In genomic region chr14:25896777-25897176, GRCh38 we compare ENCODE assay signal across 1 cellular context.
TF ChIP-seq lines count a peak whose summit lies in the region.

No MANE protein-coding gene starts in this region.

TF ChIP-seq in GM23338, 12 proteins besides CTCF, POLR2A, EP300 and RAD21:
- no peak for TF ChIP-seq REST (IDR thresholded peaks at IDR 0.05; ENCODE audit: unreplicated experiment)
- TF ChIP-seq ZNF462 (CRISPR knock-in tag; IDR thresholded peaks at IDR 0.05) = peak; percentile 66; the same call in 1 of the 2 replicates
- no peak for TF ChIP-seq EZH2phosphoT487 (IDR thresholded peaks at IDR 0.05; ENCODE audit: unreplicated experiment)
- no peak for TF ChIP-seq NANOG (IDR thresholded peaks at IDR 0.05; ENCODE audit: borderline replicate concordance)
- TF ChIP-seq JUNB (IDR thresholded peaks at IDR 0.05; ENCODE audit: unreplicated experiment) = no peak
